In genomic region chr3:37139567-37140052, GRCh38 we compare ENCODE assay signal across 1 cellular context.
TF ChIP-seq lines count a peak whose summit lies in the region.

No MANE protein-coding gene starts in this region.

TF ChIP-seq in HepG2, 621 proteins besides CTCF, POLR2A, EP300 and RAD21 (continued from another document and continues in another):
- no peak for TF ChIP-seq ARID4A (CRISPR knock-in tag; IDR thresholded peaks at IDR 0.05; ENCODE audit: borderline replicate concordance)
- TF ChIP-seq ZNF263 (CRISPR knock-in tag; IDR thresholded peaks at IDR 0.05) = no peak
- TF ChIP-seq FOSL1 (CRISPR knock-in tag; IDR thresholded peaks at IDR 0.05; ENCODE audit: borderline replicate concordance) = no peak
- TF ChIP-seq ZNF503 (CRISPR knock-in tag; IDR thresholded peaks at IDR 0.05) = no peak
- TF ChIP-seq ZNF460 (CRISPR knock-in tag; IDR thresholded peaks at IDR 0.05; ENCODE audit: borderline replicate concordance) = no peak
- no peak for TF ChIP-seq REPIN1 (CRISPR knock-in tag; IDR thresholded peaks at IDR 0.05; ENCODE audit: borderline replicate concordance, low read depth)
- TF ChIP-seq, protein P1, sequence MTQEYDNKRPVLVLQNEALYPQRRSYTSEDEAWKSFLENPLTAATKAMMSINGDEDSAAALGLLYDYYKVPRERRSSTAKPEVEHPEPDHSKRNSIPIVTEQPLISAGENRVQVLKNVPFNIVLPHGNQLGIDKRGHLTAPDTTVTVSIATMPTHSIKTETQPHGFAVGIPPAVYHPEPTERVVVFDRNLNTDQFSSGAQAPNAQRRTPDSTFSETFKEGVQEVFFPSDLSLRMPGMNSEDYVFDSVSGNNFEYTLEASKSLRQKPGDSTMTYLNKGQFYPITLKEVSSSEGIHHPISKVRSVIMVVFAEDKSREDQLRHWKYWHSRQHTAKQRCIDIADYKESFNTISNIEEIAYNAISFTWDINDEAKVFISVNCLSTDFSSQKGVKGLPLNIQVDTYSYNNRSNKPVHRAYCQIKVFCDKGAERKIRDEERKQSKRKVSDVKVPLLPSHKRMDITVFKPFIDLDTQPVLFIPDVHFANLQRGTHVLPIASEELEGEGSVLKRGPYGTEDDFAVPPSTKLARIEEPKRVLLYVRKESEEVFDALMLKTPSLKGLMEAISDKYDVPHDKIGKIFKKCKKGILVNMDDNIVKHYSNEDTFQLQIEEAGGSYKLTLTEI (CRISPR knock-in tag; conservative IDR thresholded peaks at IDR 0.05) = no peak
- TF ChIP-seq SMC3 (IDR thresholded peaks at IDR 0.05; ENCODE audit: low read length) = no peak
- TF ChIP-seq ZNF331 (CRISPR knock-in tag; IDR thresholded peaks at IDR 0.05) = 0 out of 2 replicates have a peak, but pooled peaks have one; percentile 23
- TF ChIP-seq, protein P2, sequence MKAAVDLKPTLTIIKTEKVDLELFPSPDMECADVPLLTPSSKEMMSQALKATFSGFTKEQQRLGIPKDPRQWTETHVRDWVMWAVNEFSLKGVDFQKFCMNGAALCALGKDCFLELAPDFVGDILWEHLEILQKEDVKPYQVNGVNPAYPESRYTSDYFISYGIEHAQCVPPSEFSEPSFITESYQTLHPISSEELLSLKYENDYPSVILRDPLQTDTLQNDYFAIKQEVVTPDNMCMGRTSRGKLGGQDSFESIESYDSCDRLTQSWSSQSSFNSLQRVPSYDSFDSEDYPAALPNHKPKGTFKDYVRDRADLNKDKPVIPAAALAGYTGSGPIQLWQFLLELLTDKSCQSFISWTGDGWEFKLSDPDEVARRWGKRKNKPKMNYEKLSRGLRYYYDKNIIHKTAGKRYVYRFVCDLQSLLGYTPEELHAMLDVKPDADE (CRISPR knock-in tag; IDR thresholded peaks at IDR 0.05) = no peak
- TF ChIP-seq NFRKB (IDR thresholded peaks at IDR 0.05) = no peak
- TF ChIP-seq CHCHD3 (CRISPR knock-in tag; IDR thresholded peaks at IDR 0.05) = no peak
- TF ChIP-seq, protein P3, sequence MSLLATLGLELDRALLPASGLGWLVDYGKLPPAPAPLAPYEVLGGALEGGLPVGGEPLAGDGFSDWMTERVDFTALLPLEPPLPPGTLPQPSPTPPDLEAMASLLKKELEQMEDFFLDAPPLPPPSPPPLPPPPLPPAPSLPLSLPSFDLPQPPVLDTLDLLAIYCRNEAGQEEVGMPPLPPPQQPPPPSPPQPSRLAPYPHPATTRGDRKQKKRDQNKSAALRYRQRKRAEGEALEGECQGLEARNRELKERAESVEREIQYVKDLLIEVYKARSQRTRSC (CRISPR knock-in tag; IDR thresholded peaks at IDR 0.05; ENCODE audit: low read depth) = no peak
- TF ChIP-seq, protein P4, sequence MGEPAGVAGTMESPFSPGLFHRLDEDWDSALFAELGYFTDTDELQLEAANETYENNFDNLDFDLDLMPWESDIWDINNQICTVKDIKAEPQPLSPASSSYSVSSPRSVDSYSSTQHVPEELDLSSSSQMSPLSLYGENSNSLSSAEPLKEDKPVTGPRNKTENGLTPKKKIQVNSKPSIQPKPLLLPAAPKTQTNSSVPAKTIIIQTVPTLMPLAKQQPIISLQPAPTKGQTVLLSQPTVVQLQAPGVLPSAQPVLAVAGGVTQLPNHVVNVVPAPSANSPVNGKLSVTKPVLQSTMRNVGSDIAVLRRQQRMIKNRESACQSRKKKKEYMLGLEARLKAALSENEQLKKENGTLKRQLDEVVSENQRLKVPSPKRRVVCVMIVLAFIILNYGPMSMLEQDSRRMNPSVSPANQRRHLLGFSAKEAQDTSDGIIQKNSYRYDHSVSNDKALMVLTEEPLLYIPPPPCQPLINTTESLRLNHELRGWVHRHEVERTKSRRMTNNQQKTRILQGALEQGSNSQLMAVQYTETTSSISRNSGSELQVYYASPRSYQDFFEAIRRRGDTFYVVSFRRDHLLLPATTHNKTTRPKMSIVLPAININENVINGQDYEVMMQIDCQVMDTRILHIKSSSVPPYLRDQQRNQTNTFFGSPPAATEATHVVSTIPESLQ (CRISPR knock-in tag; conservative IDR thresholded peaks at IDR 0.05) = no peak
- TF ChIP-seq GPN1 (CRISPR knock-in tag; IDR thresholded peaks at IDR 0.05; ENCODE audit: borderline replicate concordance) = no peak
- TF ChIP-seq ZNF776 (CRISPR knock-in tag; IDR thresholded peaks at IDR 0.05) = no peak
- TF ChIP-seq, protein P5, sequence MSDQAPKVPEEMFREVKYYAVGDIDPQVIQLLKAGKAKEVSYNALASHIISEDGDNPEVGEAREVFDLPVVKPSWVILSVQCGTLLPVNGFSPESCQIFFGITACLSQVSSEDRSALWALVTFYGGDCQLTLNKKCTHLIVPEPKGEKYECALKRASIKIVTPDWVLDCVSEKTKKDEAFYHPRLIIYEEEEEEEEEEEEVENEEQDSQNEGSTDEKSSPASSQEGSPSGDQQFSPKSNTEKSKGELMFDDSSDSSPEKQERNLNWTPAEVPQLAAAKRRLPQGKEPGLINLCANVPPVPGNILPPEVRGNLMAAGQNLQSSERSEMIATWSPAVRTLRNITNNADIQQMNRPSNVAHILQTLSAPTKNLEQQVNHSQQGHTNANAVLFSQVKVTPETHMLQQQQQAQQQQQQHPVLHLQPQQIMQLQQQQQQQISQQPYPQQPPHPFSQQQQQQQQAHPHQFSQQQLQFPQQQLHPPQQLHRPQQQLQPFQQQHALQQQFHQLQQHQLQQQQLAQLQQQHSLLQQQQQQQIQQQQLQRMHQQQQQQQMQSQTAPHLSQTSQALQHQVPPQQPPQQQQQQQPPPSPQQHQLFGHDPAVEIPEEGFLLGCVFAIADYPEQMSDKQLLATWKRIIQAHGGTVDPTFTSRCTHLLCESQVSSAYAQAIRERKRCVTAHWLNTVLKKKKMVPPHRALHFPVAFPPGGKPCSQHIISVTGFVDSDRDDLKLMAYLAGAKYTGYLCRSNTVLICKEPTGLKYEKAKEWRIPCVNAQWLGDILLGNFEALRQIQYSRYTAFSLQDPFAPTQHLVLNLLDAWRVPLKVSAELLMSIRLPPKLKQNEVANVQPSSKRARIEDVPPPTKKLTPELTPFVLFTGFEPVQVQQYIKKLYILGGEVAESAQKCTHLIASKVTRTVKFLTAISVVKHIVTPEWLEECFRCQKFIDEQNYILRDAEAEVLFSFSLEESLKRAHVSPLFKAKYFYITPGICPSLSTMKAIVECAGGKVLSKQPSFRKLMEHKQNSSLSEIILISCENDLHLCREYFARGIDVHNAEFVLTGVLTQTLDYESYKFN (CRISPR knock-in tag; conservative IDR thresholded peaks at IDR 0.05) = peak; percentile 24; the same call in 1 of the 2 replicates
- TF ChIP-seq, protein P6, sequence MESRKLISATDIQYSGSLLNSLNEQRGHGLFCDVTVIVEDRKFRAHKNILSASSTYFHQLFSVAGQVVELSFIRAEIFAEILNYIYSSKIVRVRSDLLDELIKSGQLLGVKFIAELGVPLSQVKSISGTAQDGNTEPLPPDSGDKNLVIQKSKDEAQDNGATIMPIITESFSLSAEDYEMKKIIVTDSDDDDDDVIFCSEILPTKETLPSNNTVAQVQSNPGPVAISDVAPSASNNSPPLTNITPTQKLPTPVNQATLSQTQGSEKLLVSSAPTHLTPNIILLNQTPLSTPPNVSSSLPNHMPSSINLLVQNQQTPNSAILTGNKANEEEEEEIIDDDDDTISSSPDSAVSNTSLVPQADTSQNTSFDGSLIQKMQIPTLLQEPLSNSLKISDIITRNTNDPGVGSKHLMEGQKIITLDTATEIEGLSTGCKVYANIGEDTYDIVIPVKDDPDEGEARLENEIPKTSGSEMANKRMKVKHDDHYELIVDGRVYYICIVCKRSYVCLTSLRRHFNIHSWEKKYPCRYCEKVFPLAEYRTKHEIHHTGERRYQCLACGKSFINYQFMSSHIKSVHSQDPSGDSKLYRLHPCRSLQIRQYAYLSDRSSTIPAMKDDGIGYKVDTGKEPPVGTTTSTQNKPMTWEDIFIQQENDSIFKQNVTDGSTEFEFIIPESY (CRISPR knock-in tag; IDR thresholded peaks at IDR 0.05) = no peak
- TF ChIP-seq, protein P7, sequence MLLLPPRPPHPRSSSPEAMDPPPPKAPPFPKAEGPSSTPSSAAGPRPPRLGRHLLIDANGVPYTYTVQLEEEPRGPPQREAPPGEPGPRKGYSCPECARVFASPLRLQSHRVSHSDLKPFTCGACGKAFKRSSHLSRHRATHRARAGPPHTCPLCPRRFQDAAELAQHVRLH (CRISPR knock-in tag; IDR thresholded peaks at IDR 0.05; ENCODE audit: borderline replicate concordance, low read depth) = no peak
- TF ChIP-seq ZNF367 (CRISPR knock-in tag; IDR thresholded peaks at IDR 0.05; ENCODE audit: borderline replicate concordance) = no peak
- TF ChIP-seq NKX3-1 (CRISPR knock-in tag; IDR thresholded peaks at IDR 0.05) = no peak
- TF ChIP-seq ZGPAT (CRISPR knock-in tag; IDR thresholded peaks at IDR 0.05) = no peak
- no peak for TF ChIP-seq KLF6 (CRISPR knock-in tag; IDR thresholded peaks at IDR 0.05)
- no peak for TF ChIP-seq NFE2 (CRISPR knock-in tag; IDR thresholded peaks at IDR 0.05)
- peak; percentile 50 for TF ChIP-seq NCOR1 (IDR thresholded peaks at IDR 0.05; ENCODE audit: borderline replicate concordance, low read length)
- 0 out of 2 replicates have a peak, but pooled peaks have one; percentile 10 for TF ChIP-seq ARID3A (IDR thresholded peaks at IDR 0.05; ENCODE audit: low read depth, low read length)
